9 cellular contexts compared by ENCODE assay signal in the genomic region with DNA sequence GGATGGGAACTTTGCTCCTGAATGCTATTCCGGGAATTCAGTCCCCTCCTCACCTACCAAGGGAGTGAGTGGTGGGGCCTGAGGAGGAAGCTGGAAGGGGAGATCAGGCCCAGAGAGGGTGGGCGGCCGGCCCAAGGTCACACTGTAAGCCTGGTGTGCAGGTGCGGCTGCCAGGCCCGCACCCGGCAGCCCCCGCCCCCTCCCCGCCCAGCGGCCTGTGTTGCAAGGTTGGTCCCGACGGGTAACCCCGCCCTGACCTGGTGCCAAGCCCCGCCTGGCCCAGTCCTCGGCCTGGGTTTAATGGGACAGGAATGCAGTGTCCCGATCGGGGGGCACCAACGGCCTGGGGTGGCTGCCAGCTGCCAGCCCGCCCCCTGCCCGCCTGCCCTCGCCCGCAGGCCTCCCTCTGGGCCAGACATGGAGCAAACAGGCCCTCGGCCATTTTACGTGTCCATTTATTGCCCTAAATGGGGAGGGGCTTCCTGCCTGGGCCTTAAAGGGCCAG. TPM values are rescaled to one million over a fixed set of nuclear protein-coding genes. Genes with fewer than 3 reads are reported as not detected.
DNase-seq lines count a peak whose midpoint lies in the region; ATAC-seq, FAIRE-seq and TF ChIP-seq lines count a peak whose summit lies in the region.
"Had no signal": no experiment of that assay in that cellular context is flagged by ENCODE, and none has a peak within 500 bp of the region (broad histone marks: within the 10 kb centered on the region; RNA-seq: fewer than 3 reads in every experiment).

No MANE protein-coding gene starts in this region.

- peak overlapping the region; percentile 9 to 75 (median 28) for H3K4me3 Mint-ChIP-seq in T-cell

- peaks cover 22% of the 10 kb centered on the region for H3K36me3 ChIP-seq in skeletal muscle satellite cell (ENCODE audit: insufficient read depth, low read length)

- peak overlapping the region; percentile 27 to 80 for H3K27ac Mint-ChIP-seq in T-cell

- no peak for DNase-seq in GM12892 (ENCODE audit: insufficient read length)
- DNase-seq in T-cell = peak in 16 of 34 experiments; percentile 25 to 54 (median 42)
- peak; percentile 35 to 58 for DNase-seq in foreskin keratinocyte
- no peak for DNase-seq in NCI-H82 treated with DMSO at 0.1 percent for 48 hours (lab: John Stamatoyannopoulos, UW; ENCODE audit: unreplicated experiment)
- no peak for DNase-seq in H4 (ENCODE audit: low spot score)
- no peak for DNase-seq in NCI-H1105 treated with DMSO at 0.1 percent for 48 hours (lab: John Stamatoyannopoulos, UW)

- H3K4me1 ChIP-seq in foreskin keratinocyte = peaks cover 24% of the 10 kb centered on the region
- peaks cover 66% of the 10 kb centered on the region for H3K4me1 ChIP-seq in skeletal muscle satellite cell (ENCODE audit: control insufficient read depth, insufficient read depth, low read length)

- H3K27me3 ChIP-seq in foreskin keratinocyte (no peaks in the 10 kb centered on the region), skeletal muscle satellite cell (ENCODE audit: control insufficient read depth, insufficient read depth, low read length) (no peaks in the 10 kb centered on the region)

- ATAC-seq in T-cell (replicated peaks in 1 of 4) = no peak
- no peak for ATAC-seq in foreskin keratinocyte
- no peak for ATAC-seq in HG03025 (IDR thresholded peaks at IDR 0.05; ENCODE audit: low FRiP score, unreplicated experiment)

- peak overlapping the region; percentile 94 for H3K4me2 ChIP-seq in skeletal muscle satellite cell (ENCODE audit: low read length)
- H3K4me2 ChIP-seq: KMS-11 had no signal

- H3K4me1 Mint-ChIP-seq in T-cell = peaks cover 13 to 48% (median 37%) of the 10 kb centered on the region in 3 donors

- TF ChIP-seq POLR2A in GM12892 (IDR thresholded peaks at IDR 0.05; ENCODE audit: low read depth, low read length) = no peak; the same call in 1 of the 2 replicates

- no peak for TF ChIP-seq CTCF in foreskin keratinocyte (conservative IDR thresholded peaks at IDR 0.05)

- H3K9me3 Mint-ChIP-seq in T-cell = no peaks in the 10 kb centered on the region

- no peaks in the 10 kb centered on the region for H3K9me3 ChIP-seq in skeletal muscle satellite cell (replicated peaks; ENCODE audit: low read length)

- CTCF ChIA-PET in T-cell (lab: Charles Lee) = no interaction called here

- H3K9ac ChIP-seq in skeletal muscle satellite cell (ENCODE audit: low read depth, low read length) = peak overlapping the region; percentile 39
- H3K9ac ChIP-seq: KMS-11 had no signal

- peak overlapping the region; percentile 62 for H3K4me3 ChIP-seq in skeletal muscle satellite cell (ENCODE audit: low read length)

- no peaks in the 10 kb centered on the region for H3K36me3 Mint-ChIP-seq in T-cell

- POLR2A ChIA-PET in T-cell (lab: Charles Lee) = no interaction called here

- no peak overlapping the region for H3K27ac ChIP-seq in foreskin keratinocyte
- H3K27ac ChIP-seq: KMS-11 had no signal

- H3K27me3 Mint-ChIP-seq in T-cell = no peaks in the 10 kb centered on the region

- FAIRE-seq in GM12892 (lab: Jason Lieb, UNC) = peak; percentile 89

RNA-seq across cellular contexts. Expression of a gene that starts 5.5 kb away (rescaled TPM):
- 3.1 TPM for polyA plus RNA-seq in GM12892 (2012; ENCODE audit: missing spikeins)
- total RNA-seq in T-cell (10 to 100 TPM; 43.6 to 85.7 (median 81.8) TPM), foreskin keratinocyte (18.1 and 20.1 TPM in 2 replicates)
- 10.0 and 10.4 TPM in 2 replicates for polyA plus RNA-seq in foreskin keratinocyte
- 34.0 and 36.7 TPM in 2 replicates for total RNA-seq in skeletal muscle satellite cell (2012; rRNA removed)
- total RNA-seq in H4 (2014; rRNA removed; shearing (Covaris generic)) = 2.5 and 5.0 TPM in 2 replicates

RNA-seq across cellular contexts. Expression of a gene that starts 53.7 kb away (rescaled TPM):
- polyA plus RNA-seq in GM12892 (2012; ENCODE audit: missing spikeins) = 11.3 TPM
- total RNA-seq in T-cell (10 to 100 TPM; 21.8 to 42.6 (median 31.4) TPM), foreskin keratinocyte (22.0 and 23.9 TPM in 2 replicates)
- 10.7 and 11.9 TPM in 2 replicates for polyA plus RNA-seq in foreskin keratinocyte
- total RNA-seq in skeletal muscle satellite cell (2012; rRNA removed) = 13.9 and 17.0 TPM in 2 replicates
- total RNA-seq in H4 (2014; rRNA removed; shearing (Covaris generic)) = 5.7 and 9.9 TPM in 2 replicates

Comparison
In these comparisons a context has a peak if more than half of its experiments do, and no peak if none do; other contexts are left out.
1. DNase-seq: peak in foreskin keratinocyte (2 of 2); none in GM12892 (single experiment), NCI-H82 treated with DMSO at 0.1 percent for 48 hours (single experiment), H4 (single experiment) and NCI-H1105 treated with DMSO at 0.1 percent for 48 hours (single experiment).